ENCODE assay signal across 8 cellular contexts in genomic region chr6:44127186-44128019, GRCh38. TPM values are rescaled to one million over a fixed set of nuclear protein-coding genes. Genes with fewer than 3 reads are reported as not detected.
DNase-seq lines count a peak whose midpoint lies in the region; ATAC-seq and TF ChIP-seq lines count a peak whose summit lies in the region.

MRPL14 (minus strand) TSS chr6:44127452; CDS start chr6:44116611, 10,841 bp downstream.
TMEM63B (plus strand) TSS chr6:44127554; CDS start chr6:44134585, 7,031 bp downstream.

- CTCF ChIA-PET in HEK293 (lab: Yijun Ruan, JAX), result no interaction called here

- under 1% methylated on average over 75 of the region's 80 CpGs for WGBS in urinary bladder

- intact Hi-C loops in left ventricle myocardium superior (cut with micrococcal nuclease), result no loop called here

- no peaks in the 10 kb centered on the region for H3K36me3 ChIP-seq in GM06990 (ENCODE audit: control insufficient read depth, insufficient read depth, low read length)
- peaks cover 0 to 17% of the 10 kb centered on the region in 2 experiments; a peak in 2 of 3 replicates for H3K36me3 ChIP-seq in HEK293 (ENCODE audit: control insufficient read depth in 2 of 2, insufficient read depth in 1 of 2, low read length in 2 of 2)
- H3K36me3 ChIP-seq in urinary bladder (ENCODE audit: insufficient read depth), result no peaks in the 10 kb centered on the region

- ATAC-seq in left ventricle myocardium superior, result peak; percentile 95

- H3K9me3 ChIP-seq in HEK293 (ENCODE audit: control insufficient read depth, insufficient read depth, low read depth, low read length), result no peaks in the 10 kb centered on the region

- no peaks in the 10 kb centered on the region for H3K27me3 ChIP-seq in GM06990 (replicated peaks; ENCODE audit: control insufficient read depth, insufficient read depth, low read length)

- DNase-seq in GM06990 (ENCODE audit: extremely low read depth, insufficient read length) (peak; percentile 90), NCI-H1105 (lab: John Stamatoyannopoulos, UW) (peak; percentile 88), T-helper 2 cell (peak; percentile 85 to 90 (median 89)), amygdala (lab: John Stamatoyannopoulos, UW) (peak in 52 of 56 donors; percentile 28 to 90 (median 77)), left ventricle myocardium superior (peak; percentile 96), pulmonary artery endothelial cell (ENCODE audit: low read depth, low spot score) (no peak)

- TF ChIP-seq CTCF in GM06990 (IDR thresholded peaks at IDR 0.05; ENCODE audit: insufficient read depth, low read length, poor library complexity, severe bottlenecking), result no peak
- TF ChIP-seq CTCF in HEK293 (tag by site-specific recombination; IDR thresholded peaks at IDR 0.05), result no peak

- POLR2A ChIA-PET in HEK293 (lab: Yijun Ruan, JAX), result interaction anchor here (0.5 to 1.5 kb wide), 14 partner anchors 8 to 527 kb away, joined by 3 to 7 read pairs (median 4); partner anchors contain the start of gene HSP90AB1

- H3K27ac ChIP-seq in HEK293 (ENCODE audit: extremely low read depth, low read depth, low read length) (peak within 1 kb of the TSS; percentile 65), urinary bladder (ENCODE audit: low read depth) (peak within 1 kb of the TSS; percentile 78)

- H3K4me1 ChIP-seq in HEK293 (ENCODE audit: control insufficient read depth, insufficient read depth, low read length) (peaks cover 23% of the 10 kb centered on the region), urinary bladder (ENCODE audit: insufficient read depth) (peaks cover 5% of the 10 kb centered on the region)

- H3K4me3 ChIP-seq in GM06990 (replicated peaks; ENCODE audit: low read depth, low read length), result peak within 1 kb of the TSS; percentile 90
- peak within 1 kb of the TSS; percentile 85 for H3K4me3 ChIP-seq in HEK293 (ENCODE audit: low read depth, low read length)
- H3K4me3 ChIP-seq in urinary bladder (ENCODE audit: low read depth, low read length), result peak within 1 kb of the TSS; percentile 97

TF ChIP-seq in HEK293, 187 proteins besides CTCF, POLR2A, EP300 and RAD21 (continues in another document):
- TF ChIP-seq ZNF174 (tag by site-specific recombination; IDR thresholded peaks at IDR 0.05), result no peak
- peak; percentile 45; the same call in 1 of the 2 replicates for TF ChIP-seq SP2 (tag by site-specific recombination; IDR thresholded peaks at IDR 0.05)
- no peak for TF ChIP-seq ZSCAN18 (tag by site-specific recombination; IDR thresholded peaks at IDR 0.05)
- TF ChIP-seq ZNF837 (tag by site-specific recombination; IDR thresholded peaks at IDR 0.05), result no peak
- no peak for TF ChIP-seq ZXDB (tag by site-specific recombination; IDR thresholded peaks at IDR 0.05)
- TF ChIP-seq ZNF521 (tag by site-specific recombination; IDR thresholded peaks at IDR 0.05), result no peak
- TF ChIP-seq ZNF366 (tag by site-specific recombination; conservative IDR thresholded peaks at IDR 0.05), result no peak
- no peak for TF ChIP-seq BCL11B (tag by site-specific recombination; IDR thresholded peaks at IDR 0.05; ENCODE audit: low read depth)
- no peak for TF ChIP-seq ZNF223 (tag by site-specific recombination; IDR thresholded peaks at IDR 0.05)
- TF ChIP-seq PRDM1 (tag by site-specific recombination; IDR thresholded peaks at IDR 0.05), result no peak
- TF ChIP-seq ZNF513 (tag by site-specific recombination; IDR thresholded peaks at IDR 0.05), result no peak
- TF ChIP-seq ZNF423 (tag by site-specific recombination; IDR thresholded peaks at IDR 0.05), result peak; percentile 99
- no peak for TF ChIP-seq ZNF433 (tag by site-specific recombination; IDR thresholded peaks at IDR 0.05; ENCODE audit: low read depth)
- TF ChIP-seq OVOL3 (tag by site-specific recombination; IDR thresholded peaks at IDR 0.05), result no peak
- no peak for TF ChIP-seq ZNF449 (tag by site-specific recombination; IDR thresholded peaks at IDR 0.05)
- TF ChIP-seq PRDM4 (tag by site-specific recombination; IDR thresholded peaks at IDR 0.05), result no peak
- TF ChIP-seq EGR2 (tag by site-specific recombination; IDR thresholded peaks at IDR 0.05; ENCODE audit: low read depth), result peak; percentile 66
- TF ChIP-seq ZNF311 (tag by site-specific recombination; IDR thresholded peaks at IDR 0.05; ENCODE audit: borderline replicate concordance), result no peak
- TF ChIP-seq ZNF629 (tag by site-specific recombination; IDR thresholded peaks at IDR 0.05), result no peak
- peak; percentile 79 for TF ChIP-seq ZFHX2 (tag by site-specific recombination; conservative IDR thresholded peaks at IDR 0.05)
- TF ChIP-seq ZBTB8A (tag by site-specific recombination; IDR thresholded peaks at IDR 0.05), result peak; percentile 33; the same call in 1 of the 2 replicates
- TF ChIP-seq GLIS1 (tag by site-specific recombination; IDR thresholded peaks at IDR 0.05), result peak; percentile 50; the same call in 1 of the 2 replicates
- TF ChIP-seq ZNF350 (tag by site-specific recombination; IDR thresholded peaks at IDR 0.05), result no peak
- peak; percentile 12 for TF ChIP-seq ZIC2 (tag by site-specific recombination; IDR thresholded peaks at IDR 0.05)
- no peak for TF ChIP-seq ZNF747 (tag by site-specific recombination; IDR thresholded peaks at IDR 0.05)
- TF ChIP-seq ZNF19 (tag by site-specific recombination; IDR thresholded peaks at IDR 0.05; ENCODE audit: low read depth), result no peak
- no peak for TF ChIP-seq ZNF138 (tag by site-specific recombination; IDR thresholded peaks at IDR 0.05; ENCODE audit: borderline replicate concordance)
- TF ChIP-seq ZFP69B (tag by site-specific recombination; IDR thresholded peaks at IDR 0.05), result peak; percentile 98
- no peak for TF ChIP-seq ZNF600 (tag by site-specific recombination; IDR thresholded peaks at IDR 0.05)
- TF ChIP-seq ZNF133 (tag by site-specific recombination; IDR thresholded peaks at IDR 0.05), result no peak
- TF ChIP-seq ZNF76 (tag by site-specific recombination; IDR thresholded peaks at IDR 0.05; ENCODE audit: borderline replicate concordance, low read depth), result no peak
- no peak for TF ChIP-seq ZNF785 (tag by site-specific recombination; IDR thresholded peaks at IDR 0.05)

RNA-seq across cellular contexts. Expression of gene MRPL14, which starts in this region (rescaled TPM):
- total RNA-seq in left ventricle myocardium superior (38.8 TPM), pulmonary artery endothelial cell (60.5 and 70.8 TPM in 2 replicates), urinary bladder (27.4 TPM)
- polyA plus RNA-seq in urinary bladder, result 42.0 TPM

RNA-seq across cellular contexts. Expression of gene TMEM63B, which starts in this region (rescaled TPM):
- total RNA-seq in left ventricle myocardium superior (47.3 TPM), pulmonary artery endothelial cell (14.0 and 21.8 TPM in 2 replicates), urinary bladder (12.4 TPM)
- polyA plus RNA-seq in urinary bladder, result 20.0 TPM
